Comparison of ENCODE assay signal across 8 cellular contexts in genomic region chr11:61776561-61777075, GRCh38. TPM values are rescaled to one million over a fixed set of nuclear protein-coding genes. Genes with fewer than 3 reads are reported as not detected.
DNase-seq lines count a peak whose midpoint lies in the region; ATAC-seq, FAIRE-seq and TF ChIP-seq lines count a peak whose summit lies in the region.

No MANE protein-coding gene starts in this region.

- POLR2A ChIA-PET in AG04450 (lab: Yijun Ruan, JAX): no interaction called here
- POLR2A ChIA-PET in endothelial cell of umbilical vein (lab: Charles Lee): no interaction called here

- CTCF ChIA-PET in AG04450 (lab: Charles Lee): interaction anchor here (1.1 to 3.5 kb wide), 5 partner anchors 12 to 29 kb away, joined by 3 to 15 read pairs (median 4); no protein-coding TSS in a partner anchor
- CTCF ChIA-PET in endothelial cell of umbilical vein (lab: Charles Lee): interaction anchor here (1.0 to 4.1 kb wide), 5 partner anchors 10 to 332 kb away, joined by 4 to 91 read pairs (median 5); no protein-coding TSS in a partner anchor

- no peaks in the 10 kb centered on the region for H3K9me3 Mint-ChIP-seq in naive B cell

- H3K4me3 ChIP-seq in AG04450 (ENCODE audit: low read depth, low read length): no peak overlapping the region
- no peak overlapping the region for H3K4me3 ChIP-seq in NB4 (ENCODE audit: low read depth, low read length)
- no peak overlapping the region for H3K4me3 ChIP-seq in endothelial cell of umbilical vein (replicated peaks in 1 of 3; ENCODE audit: insufficient read depth in 1 of 3, low read depth in 1 of 3, low read length in 3 of 3)
- no peak overlapping the region for H3K4me3 ChIP-seq in thoracic aorta

- no peak overlapping the region for H2AFZ ChIP-seq in endothelial cell of umbilical vein (ENCODE audit: low read depth, low read length)

- H3K27ac Mint-ChIP-seq in naive B cell: peak overlapping the region in 1 of 6 donors; percentile 34

- no peaks in the 10 kb centered on the region for H3K9me3 ChIP-seq in AG04450 (ENCODE audit: control insufficient read depth, insufficient read depth, low read length)
- H3K9me3 ChIP-seq in endothelial cell of umbilical vein (replicated peaks; ENCODE audit: control insufficient read depth, insufficient read depth, low read length): no peaks in the 10 kb centered on the region
- no peaks in the 10 kb centered on the region for H3K9me3 ChIP-seq in thoracic aorta

- H4K20me1 ChIP-seq in endothelial cell of umbilical vein (replicated peaks; ENCODE audit: control insufficient read depth, extremely low read depth, insufficient read depth, low read length): no peaks in the 10 kb centered on the region

- no peak overlapping the region for H3K4me2 ChIP-seq in endothelial cell of umbilical vein (ENCODE audit: insufficient read depth, low read length)

- H3K27ac ChIP-seq in AG04450 (ENCODE audit: low read depth, low read length) (no peak overlapping the region), endothelial cell of umbilical vein (ENCODE audit: insufficient read depth, low read depth, low read length) (no peak overlapping the region), thoracic aorta (no peak overlapping the region)

- no peaks in the 10 kb centered on the region for H3K36me3 Mint-ChIP-seq in naive B cell

- TF ChIP-seq POLR2A in NB4 (IDR thresholded peaks at IDR 0.05; ENCODE audit: extremely low read depth, insufficient read length): no peak
- no peak for TF ChIP-seq POLR2A in endothelial cell of umbilical vein (IDR thresholded peaks at IDR 0.05; ENCODE audit: low read depth, low read length)

- DNase-seq in AG04450 (ENCODE audit: low read depth, low spot score) (peak; percentile 45), NB4 (ENCODE audit: low read depth) (peak; percentile 89), endothelial cell of umbilical vein (ENCODE audit: low read depth, low spot score) (peak; percentile 50), naive B cell (peak; percentile 38), thoracic aorta (ENCODE audit: low spot score) (no peak)
- peak; percentile 81 for DNase-seq in activated CD8-positive, alpha-beta memory T cell treated with anti-CD3 and anti-CD28 coated beads for 24 hours

- TF ChIP-seq CTCF in AG04450 (IDR thresholded peaks at IDR 0.05; ENCODE audit: low read depth, low read length) (peak; percentile 89), GM12872 (IDR thresholded peaks at IDR 0.05; ENCODE audit: insufficient read depth, low read depth, low read length) (peak; percentile 80), NB4 (IDR thresholded peaks at IDR 0.05; ENCODE audit: low read depth, low read length) (peak; percentile 97), endothelial cell of umbilical vein (IDR thresholded peaks at IDR 0.05; ENCODE audit: extremely low read depth in 1 of 2, insufficient read depth in 1 of 2, low read depth in 1 of 2, low read length in 2 of 2) (peak; percentile 72 to 86), thoracic aorta (IDR thresholded peaks at IDR 0.05) (peak; percentile 29)

- intact Hi-C loops in endothelial cell of umbilical vein (cut with micrococcal nuclease): loop anchor here (1.0 kb wide), 2 partner anchors 24 to 29 kb away; partner anchors contain the start of gene MYRF

- H3K79me2 ChIP-seq in endothelial cell of umbilical vein (ENCODE audit: control insufficient read depth, insufficient read depth, low read length): no peaks in the 10 kb centered on the region

- peak; percentile 55 for FAIRE-seq in endothelial cell of umbilical vein (lab: Jason Lieb, UNC)

- no peaks in the 10 kb centered on the region for H3K9me1 ChIP-seq in endothelial cell of umbilical vein (replicated peaks; ENCODE audit: control insufficient read depth, extremely low read depth, insufficient read depth, low read length)

- no peak overlapping the region for H3K9ac ChIP-seq in endothelial cell of umbilical vein (replicated peaks; ENCODE audit: extremely low read depth, insufficient read depth, low read length)

- peak overlapping the region; percentile 18 to 82 (median 66) for H3K4me3 Mint-ChIP-seq in naive B cell

- dilution Hi-C loops in endothelial cell of umbilical vein (cut with MboI; ENCODE audit: extremely low pct_ligation_motif_present, low sequenced_read_pairs): no loop called here

- H3K4me1 ChIP-seq in endothelial cell of umbilical vein (ENCODE audit: control insufficient read depth, extremely low read depth, insufficient read depth, low read length) (peaks cover 6% of the 10 kb centered on the region), thoracic aorta (ENCODE audit: control insufficient read depth in 1 of 2, low read depth in 2 of 2) (no peaks in the 10 kb centered on the region)

- H3K4me1 Mint-ChIP-seq in naive B cell: peaks cover 11 to 17% (median 11%) of the 10 kb centered on the region in 3 donors

- H3K36me3 ChIP-seq in endothelial cell of umbilical vein (ENCODE audit: control insufficient read depth in 2 of 2, extremely low read depth in 1 of 2, insufficient read depth in 2 of 2, low read length in 2 of 2) (no peaks in the 10 kb centered on the region), thoracic aorta (no peaks in the 10 kb centered on the region)

- H3K27me3 Mint-ChIP-seq in naive B cell: peaks cover 0 to 27% (median 14%) of the 10 kb centered on the region in 3 donors

- no TSS peak for BruUV-seq in endothelial cell of umbilical vein (replicated peaks; lab: Mats Ljungman, UMichigan)

- ATAC-seq in naive B cell (ENCODE audit: low read depth in 2 of 2) (peak; percentile 67 to 71), thoracic aorta (ENCODE audit: insufficient number of reproducible peaks, low FRiP score, low read depth) (no peak), HG03565 (IDR thresholded peaks at IDR 0.05; ENCODE audit: unreplicated experiment) (no peak)

- H3K27me3 ChIP-seq in AG04450 (ENCODE audit: control insufficient read depth, insufficient read depth, low read length) (no peaks in the 10 kb centered on the region), endothelial cell of umbilical vein (ENCODE audit: control insufficient read depth in 2 of 2, insufficient read depth in 2 of 2, low read length in 2 of 2) (no peaks in the 10 kb centered on the region), thoracic aorta (replicated peaks; ENCODE audit: insufficient read depth) (no peaks in the 10 kb centered on the region)

RNA-seq across cellular contexts. Expression of gene TMEM258, which starts 15.8 kb away (rescaled TPM):
- 300 and 356 TPM in 2 replicates for polyA plus RNA-seq in AG04450 (2011; rRNA removed)
- 111 and 128 TPM in 2 replicates for polyA minus RNA-seq in AG04450 (2011; rRNA and poly(A)+ RNA removed)
- total RNA-seq in endothelial cell of umbilical vein: 139 and 140 TPM in 2 replicates
- 534 and 632 TPM in 2 replicates for polyA plus RNA-seq in endothelial cell of umbilical vein
- 418 and 490 TPM in 2 replicates for polyA plus RNA-seq in endothelial cell of umbilical vein (2011; cell fraction: cytosol; rRNA removed)
- 98.0 and 104 TPM in 2 replicates for polyA plus RNA-seq in endothelial cell of umbilical vein (2011; cell fraction: nucleus; rRNA removed)
- 399 and 519 TPM in 2 replicates for polyA plus RNA-seq in endothelial cell of umbilical vein (2012)
- 266 and 269 TPM in 2 replicates for polyA minus RNA-seq in endothelial cell of umbilical vein
- 112 TPM for polyA minus RNA-seq in endothelial cell of umbilical vein (2011; cell fraction: cytosol; rRNA and poly(A)+ RNA removed)
- polyA minus RNA-seq in endothelial cell of umbilical vein (2011; cell fraction: nucleus; rRNA and poly(A)+ RNA removed): 47.6 and 56.5 TPM in 2 replicates
- polyA plus RNA-seq in naive B cell (ENCODE audit: low read depth in 6 of 6): 100 to 1,000 TPM; 117 to 238 (median 185) TPM
- 10 to 100 TPM; 17.3 to 63.6 TPM for total RNA-seq in thoracic aorta

RNA-seq across cellular contexts. Expression of gene FEN1, which starts 16.1 kb away (rescaled TPM):
- polyA plus RNA-seq in AG04450 (2011; rRNA removed): 7.1 and 8.4 TPM in 2 replicates
- polyA minus RNA-seq in AG04450 (2011; rRNA and poly(A)+ RNA removed): 8.6 and 10.3 TPM in 2 replicates
- total RNA-seq in endothelial cell of umbilical vein: 57.9 and 60.5 TPM in 2 replicates
- polyA plus RNA-seq in endothelial cell of umbilical vein: 22.9 and 29.3 TPM in 2 replicates
- polyA plus RNA-seq in endothelial cell of umbilical vein (2011; cell fraction: cytosol; rRNA removed): 38.3 and 46.5 TPM in 2 replicates
- polyA plus RNA-seq in endothelial cell of umbilical vein (2011; cell fraction: nucleus; rRNA removed): 18.7 and 24.5 TPM in 2 replicates
- polyA plus RNA-seq in endothelial cell of umbilical vein (2012): 28.8 and 51.8 TPM in 2 replicates
- 43.4 and 48.2 TPM in 2 replicates for polyA minus RNA-seq in endothelial cell of umbilical vein
- 96.6 TPM for polyA minus RNA-seq in endothelial cell of umbilical vein (2011; cell fraction: cytosol; rRNA and poly(A)+ RNA removed)
- polyA minus RNA-seq in endothelial cell of umbilical vein (2011; cell fraction: nucleus; rRNA and poly(A)+ RNA removed): 16.6 TPM in 2 replicates
- polyA plus RNA-seq in naive B cell (ENCODE audit: low read depth in 6 of 6): 10 to 100 TPM in 5 of 6 donors, 1 to 10 TPM in 1; 8.0 to 23.8 (median 15.3) TPM
- 1 to 10 TPM; 4.5 to 5.4 TPM for total RNA-seq in thoracic aorta

RNA-seq across cellular contexts. Expression of gene MYRF, which starts 24.2 kb away (rescaled TPM):
- polyA plus RNA-seq in AG04450 (2011; rRNA removed): 2.7 and 4.2 TPM in 2 replicates
- 4.1 and 5.0 TPM in 2 replicates for polyA minus RNA-seq in AG04450 (2011; rRNA and poly(A)+ RNA removed)
- total RNA-seq in endothelial cell of umbilical vein: 0.82 and 1.8 TPM in 2 replicates
- polyA plus RNA-seq in endothelial cell of umbilical vein: 0.98 and 1.1 TPM in 2 replicates
- 0.49 and 0.62 TPM in 2 replicates for polyA plus RNA-seq in endothelial cell of umbilical vein (2011; cell fraction: cytosol; rRNA removed)
- polyA plus RNA-seq in endothelial cell of umbilical vein (2011; cell fraction: nucleus; rRNA removed): 1.5 and 2.2 TPM in 2 replicates
- polyA plus RNA-seq in endothelial cell of umbilical vein (2012): 0.72 and 2.0 TPM in 2 replicates
- polyA minus RNA-seq in endothelial cell of umbilical vein: 1.3 and 1.5 TPM in 2 replicates
- polyA minus RNA-seq in endothelial cell of umbilical vein (2011; cell fraction: cytosol; rRNA and poly(A)+ RNA removed): 0.31 TPM
- 0.63 and 1.0 TPM in 2 replicates for polyA minus RNA-seq in endothelial cell of umbilical vein (2011; cell fraction: nucleus; rRNA and poly(A)+ RNA removed)
- under 1 TPM in 5 of 6 donors, not detected in 1; 0.11 to 0.35 (median 0.17) TPM for polyA plus RNA-seq in naive B cell (ENCODE audit: low read depth in 6 of 6)
- total RNA-seq in thoracic aorta: 1 to 10 TPM in 1 of 2 donors, not detected in 1; 5.1 TPM

RNA-seq across cellular contexts. Expression of gene FADS1, which starts 40.2 kb away (rescaled TPM):
- polyA plus RNA-seq in AG04450 (2011; rRNA removed) (50.4 and 52.4 TPM in 2 replicates), endothelial cell of umbilical vein (121 and 125 TPM in 2 replicates), naive B cell (ENCODE audit: low read depth in 6 of 6) (10 to 100 TPM in 1 of 6 donors, 1 to 10 TPM in 3, under 1 TPM in 1, not detected in 1; 0.79 to 14.0 (median 1.6) TPM)
- polyA minus RNA-seq in AG04450 (2011; rRNA and poly(A)+ RNA removed): 70.4 and 97.0 TPM in 2 replicates
- total RNA-seq in endothelial cell of umbilical vein (109 and 110 TPM in 2 replicates), thoracic aorta (10 to 100 TPM; 39.0 to 52.9 TPM)
- polyA plus RNA-seq in endothelial cell of umbilical vein (2011; cell fraction: cytosol; rRNA removed): 73.0 and 77.1 TPM in 2 replicates
- polyA plus RNA-seq in endothelial cell of umbilical vein (2011; cell fraction: nucleus; rRNA removed): 79.5 and 82.4 TPM in 2 replicates
- polyA plus RNA-seq in endothelial cell of umbilical vein (2012): 50.4 and 68.5 TPM in 2 replicates
- polyA minus RNA-seq in endothelial cell of umbilical vein: 192 and 208 TPM in 2 replicates
- 289 TPM for polyA minus RNA-seq in endothelial cell of umbilical vein (2011; cell fraction: cytosol; rRNA and poly(A)+ RNA removed)
- 51.4 and 61.8 TPM in 2 replicates for polyA minus RNA-seq in endothelial cell of umbilical vein (2011; cell fraction: nucleus; rRNA and poly(A)+ RNA removed)

RNA-seq across cellular contexts. Expression of gene FADS2, which starts 51.5 kb away (rescaled TPM):
- polyA plus RNA-seq in AG04450 (2011; rRNA removed): 183 and 218 TPM in 2 replicates
- 383 and 456 TPM in 2 replicates for polyA minus RNA-seq in AG04450 (2011; rRNA and poly(A)+ RNA removed)
- total RNA-seq in endothelial cell of umbilical vein: 668 and 694 TPM in 2 replicates
- 898 and 969 TPM in 2 replicates for polyA plus RNA-seq in endothelial cell of umbilical vein
- 619 and 783 TPM in 2 replicates for polyA plus RNA-seq in endothelial cell of umbilical vein (2011; cell fraction: cytosol; rRNA removed)
- polyA plus RNA-seq in endothelial cell of umbilical vein (2011; cell fraction: nucleus; rRNA removed): 552 and 630 TPM in 2 replicates
- 311 and 450 TPM in 2 replicates for polyA plus RNA-seq in endothelial cell of umbilical vein (2012)
- 1,118 and 1,176 TPM in 2 replicates for polyA minus RNA-seq in endothelial cell of umbilical vein
- 46.5 TPM for polyA minus RNA-seq in endothelial cell of umbilical vein (2011; cell fraction: cytosol; rRNA and poly(A)+ RNA removed)
- 172 and 219 TPM in 2 replicates for polyA minus RNA-seq in endothelial cell of umbilical vein (2011; cell fraction: nucleus; rRNA and poly(A)+ RNA removed)
- polyA plus RNA-seq in naive B cell (ENCODE audit: low read depth in 6 of 6): 10 to 100 TPM in 1 of 6 donors, 1 to 10 TPM in 3, under 1 TPM in 1, not detected in 1; 0.92 to 11.5 (median 2.0) TPM
- total RNA-seq in thoracic aorta: 100 to 1,000 TPM in 1 of 2 donors, 10 to 100 TPM in 1; 89.2 to 234 TPM

Comparison
In these comparisons a context has a peak if more than half of its experiments do, and no peak if none do; other contexts are left out.
1. CTCF ChIP-seq: peak in every context shown above with its lines; median percentile 97 in NB4; 89 in AG04450; 80 in GM12872; 79 in endothelial cell of umbilical vein; 29 in thoracic aorta.
2. ATAC-seq: peak in naive B cell (2 of 2); none in thoracic aorta (single experiment) and HG03565 (single experiment).